1 cellular context compared by ENCODE assay signal in the genomic region with DNA sequence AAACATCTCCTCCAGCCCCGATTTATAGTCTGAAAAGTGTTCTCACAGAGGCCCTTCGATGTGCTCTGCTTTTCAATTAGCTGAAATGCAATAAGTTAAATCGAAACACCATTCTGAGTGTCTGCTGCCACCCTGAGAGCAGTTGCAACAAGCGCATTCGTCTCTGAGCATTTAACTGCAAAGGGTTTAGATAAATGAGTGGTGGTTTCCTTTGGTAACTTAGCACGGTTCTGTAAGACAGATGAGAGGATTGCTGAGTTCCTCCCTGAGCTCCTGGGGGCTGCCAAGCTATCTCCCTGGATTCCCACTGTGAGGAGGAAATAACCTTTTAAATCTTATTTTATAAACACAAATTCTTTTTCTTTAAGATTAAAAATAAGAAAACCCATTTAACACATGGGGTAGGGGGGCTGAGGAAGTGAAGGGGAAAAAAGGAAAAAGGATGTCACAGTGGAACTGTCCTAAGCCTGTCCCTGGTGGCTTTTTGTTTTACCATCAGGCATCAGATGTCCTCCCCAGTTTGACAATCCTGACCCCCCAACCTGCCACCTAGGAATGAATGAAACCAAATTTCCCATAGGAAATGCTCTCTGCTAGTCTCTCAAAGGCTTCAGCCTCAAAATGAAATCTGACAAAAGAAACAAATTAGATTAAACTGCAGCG.
TF ChIP-seq lines count a peak whose summit lies in the region.

No MANE protein-coding gene starts in this region.

TF ChIP-seq in K562, 482 proteins besides CTCF, POLR2A, EP300 and RAD21 (continued from another document):
- TF ChIP-seq, protein P1, sequence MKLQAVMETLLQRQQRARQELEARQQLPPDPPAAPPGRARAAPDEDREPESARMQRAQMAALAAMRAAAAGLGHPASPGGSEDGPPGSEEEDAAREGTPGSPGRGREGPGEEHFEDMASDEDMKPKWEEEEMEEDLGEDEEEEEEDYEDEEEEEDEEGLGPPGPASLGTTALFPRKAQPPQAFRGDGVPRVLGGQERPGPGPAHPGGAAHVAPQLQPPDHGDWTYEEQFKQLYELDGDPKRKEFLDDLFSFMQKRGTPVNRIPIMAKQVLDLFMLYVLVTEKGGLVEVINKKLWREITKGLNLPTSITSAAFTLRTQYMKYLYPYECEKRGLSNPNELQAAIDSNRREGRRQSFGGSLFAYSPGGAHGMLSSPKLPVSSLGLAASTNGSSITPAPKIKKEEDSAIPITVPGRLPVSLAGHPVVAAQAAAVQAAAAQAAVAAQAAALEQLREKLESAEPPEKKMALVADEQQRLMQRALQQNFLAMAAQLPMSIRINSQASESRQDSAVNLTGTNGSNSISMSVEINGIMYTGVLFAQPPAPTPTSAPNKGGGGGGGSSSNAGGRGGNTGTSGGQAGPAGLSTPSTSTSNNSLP (IDR thresholded peaks at IDR 0.05; ENCODE audit: borderline replicate concordance, low read depth, low read length), result 0 out of 2 replicates have a peak, but pooled peaks have one; percentile 31
- TF ChIP-seq GABPB1 (CRISPR knock-in tag; IDR thresholded peaks at IDR 0.05), result no peak
- TF ChIP-seq, protein P2, sequence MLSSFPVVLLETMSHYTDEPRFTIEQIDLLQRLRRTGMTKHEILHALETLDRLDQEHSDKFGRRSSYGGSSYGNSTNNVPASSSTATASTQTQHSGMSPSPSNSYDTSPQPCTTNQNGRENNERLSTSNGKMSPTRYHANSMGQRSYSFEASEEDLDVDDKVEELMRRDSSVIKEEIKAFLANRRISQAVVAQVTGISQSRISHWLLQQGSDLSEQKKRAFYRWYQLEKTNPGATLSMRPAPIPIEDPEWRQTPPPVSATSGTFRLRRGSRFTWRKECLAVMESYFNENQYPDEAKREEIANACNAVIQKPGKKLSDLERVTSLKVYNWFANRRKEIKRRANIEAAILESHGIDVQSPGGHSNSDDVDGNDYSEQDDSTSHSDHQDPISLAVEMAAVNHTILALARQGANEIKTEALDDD (IDR thresholded peaks at IDR 0.05), result peak; percentile 31; the same call in 1 of the 2 replicates
- TF ChIP-seq, protein P3, sequence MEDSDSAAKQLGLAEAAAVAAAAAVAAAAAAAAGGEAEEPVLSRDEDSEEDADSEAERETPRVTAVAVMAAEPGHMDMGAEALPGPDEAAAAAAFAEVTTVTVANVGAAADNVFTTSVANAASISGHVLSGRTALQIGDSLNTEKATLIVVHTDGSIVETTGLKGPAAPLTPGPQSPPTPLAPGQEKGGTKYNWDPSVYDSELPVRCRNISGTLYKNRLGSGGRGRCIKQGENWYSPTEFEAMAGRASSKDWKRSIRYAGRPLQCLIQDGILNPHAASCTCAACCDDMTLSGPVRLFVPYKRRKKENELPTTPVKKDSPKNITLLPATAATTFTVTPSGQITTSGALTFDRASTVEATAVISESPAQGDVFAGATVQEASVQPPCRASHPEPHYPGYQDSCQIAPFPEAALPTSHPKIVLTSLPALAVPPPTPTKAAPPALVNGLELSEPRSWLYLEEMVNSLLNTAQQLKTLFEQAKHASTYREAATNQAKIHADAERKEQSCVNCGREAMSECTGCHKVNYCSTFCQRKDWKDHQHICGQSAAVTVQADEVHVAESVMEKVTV (CRISPR knock-in tag; IDR thresholded peaks at IDR 0.05), result peak; percentile 61; the same call in 1 of the 2 replicates
- TF ChIP-seq RFX1 (IDR thresholded peaks at IDR 0.05), result no peak
- no peak for TF ChIP-seq RFX7 (CRISPR knock-in tag; IDR thresholded peaks at IDR 0.05)
- TF ChIP-seq CC2D1A (IDR thresholded peaks at IDR 0.05), result 0 out of 2 replicates have a peak, but pooled peaks have one; percentile 55
- no peak for TF ChIP-seq RBFOX2 (IDR thresholded peaks at IDR 0.05; ENCODE audit: low read depth, low read length)
- TF ChIP-seq ZNF77 (CRISPR knock-in tag; IDR thresholded peaks at IDR 0.05), result no peak
- TF ChIP-seq, protein P4, sequence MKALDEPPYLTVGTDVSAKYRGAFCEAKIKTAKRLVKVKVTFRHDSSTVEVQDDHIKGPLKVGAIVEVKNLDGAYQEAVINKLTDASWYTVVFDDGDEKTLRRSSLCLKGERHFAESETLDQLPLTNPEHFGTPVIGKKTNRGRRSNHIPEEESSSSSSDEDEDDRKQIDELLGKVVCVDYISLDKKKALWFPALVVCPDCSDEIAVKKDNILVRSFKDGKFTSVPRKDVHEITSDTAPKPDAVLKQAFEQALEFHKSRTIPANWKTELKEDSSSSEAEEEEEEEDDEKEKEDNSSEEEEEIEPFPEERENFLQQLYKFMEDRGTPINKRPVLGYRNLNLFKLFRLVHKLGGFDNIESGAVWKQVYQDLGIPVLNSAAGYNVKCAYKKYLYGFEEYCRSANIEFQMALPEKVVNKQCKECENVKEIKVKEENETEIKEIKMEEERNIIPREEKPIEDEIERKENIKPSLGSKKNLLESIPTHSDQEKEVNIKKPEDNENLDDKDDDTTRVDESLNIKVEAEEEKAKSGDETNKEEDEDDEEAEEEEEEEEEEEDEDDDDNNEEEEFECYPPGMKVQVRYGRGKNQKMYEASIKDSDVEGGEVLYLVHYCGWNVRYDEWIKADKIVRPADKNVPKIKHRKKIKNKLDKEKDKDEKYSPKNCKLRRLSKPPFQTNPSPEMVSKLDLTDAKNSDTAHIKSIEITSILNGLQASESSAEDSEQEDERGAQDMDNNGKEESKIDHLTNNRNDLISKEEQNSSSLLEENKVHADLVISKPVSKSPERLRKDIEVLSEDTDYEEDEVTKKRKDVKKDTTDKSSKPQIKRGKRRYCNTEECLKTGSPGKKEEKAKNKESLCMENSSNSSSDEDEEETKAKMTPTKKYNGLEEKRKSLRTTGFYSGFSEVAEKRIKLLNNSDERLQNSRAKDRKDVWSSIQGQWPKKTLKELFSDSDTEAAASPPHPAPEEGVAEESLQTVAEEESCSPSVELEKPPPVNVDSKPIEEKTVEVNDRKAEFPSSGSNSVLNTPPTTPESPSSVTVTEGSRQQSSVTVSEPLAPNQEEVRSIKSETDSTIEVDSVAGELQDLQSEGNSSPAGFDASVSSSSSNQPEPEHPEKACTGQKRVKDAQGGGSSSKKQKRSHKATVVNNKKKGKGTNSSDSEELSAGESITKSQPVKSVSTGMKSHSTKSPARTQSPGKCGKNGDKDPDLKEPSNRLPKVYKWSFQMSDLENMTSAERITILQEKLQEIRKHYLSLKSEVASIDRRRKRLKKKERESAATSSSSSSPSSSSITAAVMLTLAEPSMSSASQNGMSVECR (CRISPR knock-in tag; IDR thresholded peaks at IDR 0.05), result no peak
- TF ChIP-seq ZKSCAN1 (IDR thresholded peaks at IDR 0.05; ENCODE audit: low read depth, low read length), result no peak
- no peak for TF ChIP-seq HMGN3 (IDR thresholded peaks at IDR 0.05; ENCODE audit: borderline replicate concordance, extremely low read depth, insufficient read length, low read depth, low read length)
- TF ChIP-seq NFIX (CRISPR knock-in tag; IDR thresholded peaks at IDR 0.05; ENCODE audit: low read depth), result no peak
- TF ChIP-seq SMAD1 (IDR thresholded peaks at IDR 0.05; ENCODE audit: low read depth, low read length, partially characterized antibody), result no peak
- TF ChIP-seq WHSC1 (IDR thresholded peaks at IDR 0.05; ENCODE audit: low read length), result no peak
- TF ChIP-seq ARID2 (IDR thresholded peaks at IDR 0.05), result peak; percentile 63
- TF ChIP-seq, protein P5, sequence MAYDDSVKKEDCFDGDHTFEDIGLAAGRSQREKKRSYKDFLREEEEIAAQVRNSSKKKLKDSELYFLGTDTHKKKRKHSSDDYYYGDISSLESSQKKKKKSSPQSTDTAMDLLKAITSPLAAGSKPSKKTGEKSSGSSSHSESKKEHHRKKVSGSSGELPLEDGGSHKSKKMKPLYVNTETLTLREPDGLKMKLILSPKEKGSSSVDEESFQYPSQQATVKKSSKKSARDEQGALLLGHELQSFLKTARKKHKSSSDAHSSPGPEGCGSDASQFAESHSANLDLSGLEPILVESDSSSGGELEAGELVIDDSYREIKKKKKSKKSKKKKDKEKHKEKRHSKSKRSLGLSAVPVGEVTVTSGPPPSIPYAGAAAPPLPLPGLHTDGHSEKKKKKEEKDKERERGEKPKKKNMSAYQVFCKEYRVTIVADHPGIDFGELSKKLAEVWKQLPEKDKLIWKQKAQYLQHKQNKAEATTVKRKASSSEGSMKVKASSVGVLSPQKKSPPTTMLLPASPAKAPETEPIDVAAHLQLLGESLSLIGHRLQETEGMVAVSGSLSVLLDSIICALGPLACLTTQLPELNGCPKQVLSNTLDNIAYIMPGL (CRISPR knock-in tag; IDR thresholded peaks at IDR 0.05), result no peak
- no peak for TF ChIP-seq PTRF (tag; IDR thresholded peaks at IDR 0.05)
- TF ChIP-seq, protein P6, sequence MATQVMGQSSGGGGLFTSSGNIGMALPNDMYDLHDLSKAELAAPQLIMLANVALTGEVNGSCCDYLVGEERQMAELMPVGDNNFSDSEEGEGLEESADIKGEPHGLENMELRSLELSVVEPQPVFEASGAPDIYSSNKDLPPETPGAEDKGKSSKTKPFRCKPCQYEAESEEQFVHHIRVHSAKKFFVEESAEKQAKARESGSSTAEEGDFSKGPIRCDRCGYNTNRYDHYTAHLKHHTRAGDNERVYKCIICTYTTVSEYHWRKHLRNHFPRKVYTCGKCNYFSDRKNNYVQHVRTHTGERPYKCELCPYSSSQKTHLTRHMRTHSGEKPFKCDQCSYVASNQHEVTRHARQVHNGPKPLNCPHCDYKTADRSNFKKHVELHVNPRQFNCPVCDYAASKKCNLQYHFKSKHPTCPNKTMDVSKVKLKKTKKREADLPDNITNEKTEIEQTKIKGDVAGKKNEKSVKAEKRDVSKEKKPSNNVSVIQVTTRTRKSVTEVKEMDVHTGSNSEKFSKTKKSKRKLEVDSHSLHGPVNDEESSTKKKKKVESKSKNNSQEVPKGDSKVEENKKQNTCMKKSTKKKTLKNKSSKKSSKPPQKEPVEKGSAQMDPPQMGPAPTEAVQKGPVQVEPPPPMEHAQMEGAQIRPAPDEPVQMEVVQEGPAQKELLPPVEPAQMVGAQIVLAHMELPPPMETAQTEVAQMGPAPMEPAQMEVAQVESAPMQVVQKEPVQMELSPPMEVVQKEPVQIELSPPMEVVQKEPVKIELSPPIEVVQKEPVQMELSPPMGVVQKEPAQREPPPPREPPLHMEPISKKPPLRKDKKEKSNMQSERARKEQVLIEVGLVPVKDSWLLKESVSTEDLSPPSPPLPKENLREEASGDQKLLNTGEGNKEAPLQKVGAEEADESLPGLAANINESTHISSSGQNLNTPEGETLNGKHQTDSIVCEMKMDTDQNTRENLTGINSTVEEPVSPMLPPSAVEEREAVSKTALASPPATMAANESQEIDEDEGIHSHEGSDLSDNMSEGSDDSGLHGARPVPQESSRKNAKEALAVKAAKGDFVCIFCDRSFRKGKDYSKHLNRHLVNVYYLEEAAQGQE (CRISPR knock-in tag; IDR thresholded peaks at IDR 0.05; ENCODE audit: low read depth), result no peak
- TF ChIP-seq HDAC3 (IDR thresholded peaks at IDR 0.05; ENCODE audit: borderline replicate concordance, partially characterized antibody), result no peak
- no peak for TF ChIP-seq ZNF282 (CRISPR knock-in tag; IDR thresholded peaks at IDR 0.05)
- TF ChIP-seq MEF2A (IDR thresholded peaks at IDR 0.05; ENCODE audit: control insufficient read depth, low read depth, low read length), result no peak
